Comparison of ENCODE assay signal across 8 cellular contexts in the genomic region with DNA sequence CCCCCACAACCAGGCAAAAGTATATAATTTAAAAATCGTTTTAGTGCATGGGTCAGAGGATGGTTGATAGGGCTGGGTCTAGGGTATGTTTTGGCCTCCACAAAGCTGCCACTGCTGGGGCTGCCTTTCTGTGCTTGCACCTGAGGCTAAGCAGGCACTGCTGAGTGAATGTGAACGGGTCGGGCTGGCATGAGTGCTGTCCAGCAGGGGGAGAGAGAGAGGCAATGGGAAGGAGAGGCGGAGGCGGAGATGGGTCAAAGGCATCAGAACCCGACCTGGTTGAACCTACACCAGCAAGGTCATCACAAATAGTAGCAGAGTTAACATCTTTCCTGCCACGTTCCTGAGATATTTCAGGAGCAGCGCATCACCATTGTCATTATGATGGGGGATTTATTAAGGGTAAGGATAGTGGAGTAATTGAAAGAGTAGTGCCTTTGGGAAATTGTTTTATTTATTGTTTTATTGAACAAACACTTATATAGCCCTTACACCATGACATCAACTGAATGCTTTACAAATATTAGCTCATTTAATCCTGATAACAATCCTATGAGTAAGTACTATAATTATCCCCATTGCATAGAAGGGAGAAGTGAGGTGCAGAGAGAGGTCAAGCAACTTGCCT. TPM values are rescaled to one million over a fixed set of nuclear protein-coding genes. Genes with fewer than 3 reads are reported as not detected.
DNase-seq lines count a peak whose midpoint lies in the region; ATAC-seq and TF ChIP-seq lines count a peak whose summit lies in the region.

No MANE protein-coding gene starts in this region.

- TF ChIP-seq CTCF in Calu3 (IDR thresholded peaks at IDR 0.05; ENCODE audit: unreplicated experiment) (peak; percentile 48), dorsolateral prefrontal cortex (IDR thresholded peaks at IDR 0.05 in 54 of 56, conservative IDR thresholded peaks at IDR 0.05 in 2 of 56; ENCODE audit: low read depth in 1 of 56, partially characterized antibody in 56 of 56) (peak in 51 of 56 donors; percentile 17 to 64 (median 44)), tibial artery (IDR thresholded peaks at IDR 0.05) (peak in 1 of 2 experiments; percentile 9), ascending aorta (IDR thresholded peaks at IDR 0.05) (no peak)

- H3K27me3 ChIP-seq in dorsolateral prefrontal cortex (no peaks in the 10 kb centered on the region), tibial artery (peaks cover 0 to 9% of the 10 kb centered on the region in 2 donors), ascending aorta (no peaks in the 10 kb centered on the region)

- H3K27me3 Mint-ChIP-seq in Calu3 (ENCODE audit: unreplicated experiment): peaks cover 90% of the 10 kb centered on the region
- H3K27me3 Mint-ChIP-seq in stimulated activated naive B cell treated with anti-CD40 and anti-IgM and Interleukin-4, amounts not matched to agents 10 μg/mL and 1 μg/mL and 100 μg/mL, for 72 hours: peaks cover 18 to 39% of the 10 kb centered on the region in 2 donors

- H3K9me3 ChIP-seq in tibial artery (no peaks in the 10 kb centered on the region), ascending aorta (no peaks in the 10 kb centered on the region)

- H3K4me3 ChIP-seq in dorsolateral prefrontal cortex: no peak overlapping the region
- no peak overlapping the region for H3K4me3 ChIP-seq in tibial artery
- no peak overlapping the region for H3K4me3 ChIP-seq in ascending aorta

- intact Hi-C loops in Calu3 (cut with micrococcal nuclease; ENCODE audit: unreplicated experiment): loop anchor here (5.0 to 10.0 kb wide), 2 partner anchors 403 to 530 kb away; no protein-coding TSS in a partner anchor
- intact Hi-C loops in dorsolateral prefrontal cortex (cut with DNase I): no loop called here
- intact Hi-C loops in tibial artery (cut with DNase I; ENCODE audit: low total_unique reads): no loop called here
- intact Hi-C loops in ascending aorta (cut with DNase I): no loop called here

- no peak overlapping the region for H3K4me3 Mint-ChIP-seq in Calu3 (ENCODE audit: low read depth, unreplicated experiment)
- H3K4me3 Mint-ChIP-seq in stimulated activated naive B cell treated with anti-CD40 and anti-IgM and Interleukin-4, amounts not matched to agents 10 μg/mL and 1 μg/mL and 100 μg/mL, for 72 hours: no peak overlapping the region

- H3K36me3 ChIP-seq in tibial artery (no peaks in the 10 kb centered on the region), ascending aorta (no peaks in the 10 kb centered on the region)

- H3K4me1 ChIP-seq in tibial artery: no peaks in the 10 kb centered on the region
- no peaks in the 10 kb centered on the region for H3K4me1 ChIP-seq in ascending aorta

- DNase-seq in Calu3: peak; percentile 64
- peak; percentile 18 for DNase-seq in GM19240 (ENCODE audit: insufficient read length, low spot score)
- peak; percentile 40 for DNase-seq in NCI-H2227 treated with DMSO at 0.1 percent for 48 hours (lab: John Stamatoyannopoulos, UW)
- no peak for DNase-seq in dorsolateral prefrontal cortex
- peak; percentile 3 for DNase-seq in stimulated activated naive B cell treated with anti-CD40 and anti-IgM and Interleukin-4, amounts not matched to agents 10 μg/mL and 1 μg/mL and 100 μg/mL, for 72 hours
- no peak for DNase-seq in tibial artery
- DNase-seq in ascending aorta (ENCODE audit: low spot score in 2 of 2): no peak
- DNase-seq in activated effector memory CD4-positive, alpha-beta T cell treated with Interleukin-2 at 50 U/mL for 16 hours: no peak

- H3K4me1 Mint-ChIP-seq in Calu3 (ENCODE audit: low read depth, unreplicated experiment): peaks cover 11% of the 10 kb centered on the region
- H3K4me1 Mint-ChIP-seq in stimulated activated naive B cell treated with anti-CD40 and anti-IgM and Interleukin-4, amounts not matched to agents 10 μg/mL and 1 μg/mL and 100 μg/mL, for 72 hours: no peaks in the 10 kb centered on the region

- H3K36me3 Mint-ChIP-seq in Calu3 (ENCODE audit: insufficient read depth, unreplicated experiment): no peaks in the 10 kb centered on the region
- no peaks in the 10 kb centered on the region for H3K36me3 Mint-ChIP-seq in stimulated activated naive B cell treated with anti-CD40 and anti-IgM and Interleukin-4, amounts not matched to agents 10 μg/mL and 1 μg/mL and 100 μg/mL, for 72 hours

- peak; percentile 70 to 76 for ATAC-seq in stimulated activated naive B cell treated with anti-CD40 and anti-IgM and Interleukin-4, amounts not matched to agents 10 μg/mL and 1 μg/mL and 100 μg/mL, for 72 hours (replicated peaks)

- no TSS peak for BruUV-seq in Calu3 (replicated peaks; lab: Mats Ljungman, UMichigan)

- no peak overlapping the region for H3K27ac Mint-ChIP-seq in Calu3 (ENCODE audit: unreplicated experiment)
- H3K27ac Mint-ChIP-seq in stimulated activated naive B cell treated with anti-CD40 and anti-IgM and Interleukin-4, amounts not matched to agents 10 μg/mL and 1 μg/mL and 100 μg/mL, for 72 hours: no peak overlapping the region

- no peaks in the 10 kb centered on the region for H3K9me3 Mint-ChIP-seq in Calu3 (ENCODE audit: low read depth, unreplicated experiment)
- H3K9me3 Mint-ChIP-seq in stimulated activated naive B cell treated with anti-CD40 and anti-IgM and Interleukin-4, amounts not matched to agents 10 μg/mL and 1 μg/mL and 100 μg/mL, for 72 hours: no peaks in the 10 kb centered on the region

- H3K27ac ChIP-seq in dorsolateral prefrontal cortex: no peak overlapping the region
- H3K27ac ChIP-seq in tibial artery: no peak overlapping the region
- H3K27ac ChIP-seq in ascending aorta: no peak overlapping the region

- CTCF ChIA-PET in Calu3 (lab: Charles Lee): interaction anchor here (1.2 kb wide), 1 partner anchor 402 kb away, joined by 4 read pairs; no protein-coding TSS in a partner anchor

RNA-seq across cellular contexts. Expression of a gene that starts 5.8 kb away (rescaled TPM):
- total RNA-seq in Calu3 (2022) (not detected in 2 replicates), dorsolateral prefrontal cortex (100 to 1,000 TPM; 101 to 266 (median 193) TPM), ascending aorta (21.0 TPM)

Comparison
In these comparisons a context has a peak if more than half of its experiments do, and no peak if none do; other contexts are left out.
1. DNase-seq: peak in Calu3 (single experiment), GM19240 (single experiment), NCI-H2227 treated with DMSO at 0.1 percent for 48 hours (single experiment) and stimulated activated naive B cell treated with anti-CD40 and anti-IgM and Interleukin-4, amounts not matched to agents 10 μg/mL and 1 μg/mL and 100 μg/mL, for 72 hours (single experiment); none in dorsolateral prefrontal cortex (0 of 10), tibial artery (0 of 2), ascending aorta (0 of 2) and activated effector memory CD4-positive, alpha-beta T cell treated with Interleukin-2 at 50 U/mL for 16 hours (single experiment).
2. CTCF ChIP-seq: peak in Calu3 (single experiment) and dorsolateral prefrontal cortex (51 of 56); none in ascending aorta (0 of 3).
3. RNA of a gene that starts 5.8 kb away (total RNA-seq): 101 to 266 TPM in dorsolateral prefrontal cortex and 21.0 TPM in ascending aorta (single experiment); not detected in Calu3; every median in the first group is over 10 times any median in the second.